In the genomic region with DNA sequence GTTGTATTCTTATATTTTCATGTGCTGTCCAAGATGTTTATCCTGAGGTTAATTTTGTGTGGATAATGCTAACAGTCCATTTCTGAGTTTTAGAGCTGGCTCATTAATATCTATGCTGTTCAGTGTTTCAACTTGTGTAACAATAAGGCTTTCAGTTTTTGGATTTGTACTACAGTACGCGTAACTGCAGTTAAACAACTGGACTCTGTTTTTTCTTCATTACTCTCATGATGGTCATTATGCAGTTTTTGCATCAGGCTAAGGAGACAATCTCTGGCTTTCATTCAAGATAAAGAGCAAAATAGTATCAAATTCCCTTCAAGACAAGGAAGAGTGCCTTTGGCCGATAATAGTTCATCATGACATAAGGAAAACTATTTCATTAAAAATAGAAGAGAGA, we compare ENCODE assay signal across 16 cellular contexts.
DNase-seq lines count a peak whose midpoint lies in the region; ATAC-seq and TF ChIP-seq lines count a peak whose summit lies in the region.
"Had no signal": no experiment of that assay in that cellular context is flagged by ENCODE, and none has a peak within 500 bp of the region (broad histone marks: within the 10 kb centered on the region; RNA-seq: fewer than 3 reads in every experiment).

No MANE protein-coding gene starts in this region.

- no peak overlapping the region for H3K27ac ChIP-seq in osteoblast (ENCODE audit: low read depth, low read length)
- H3K27ac ChIP-seq: GM23248 had no signal

- H3K79me2 ChIP-seq in osteoblast (ENCODE audit: insufficient read depth, low read length), result no peaks in the 10 kb centered on the region

- H3K9me3 Mint-ChIP-seq in natural killer cell, result peaks cover 16 to 23% of the 10 kb centered on the region in 2 donors

- ATAC-seq in HG03196 (IDR thresholded peaks at IDR 0.05; ENCODE audit: unreplicated experiment) (no peak), natural killer cell (no peak)
- ATAC-seq: GM12878 had no signal

- H3K4me3 Mint-ChIP-seq in natural killer cell, result no peak overlapping the region
- H3K4me3 Mint-ChIP-seq: CD4-positive, alpha-beta memory T cell had no signal

- no peaks in the 10 kb centered on the region for H3K4me1 Mint-ChIP-seq in natural killer cell
- H3K4me1 Mint-ChIP-seq: CD4-positive, alpha-beta memory T cell had no signal

- peaks cover 9% of the 10 kb centered on the region for H3K36me3 Mint-ChIP-seq in natural killer cell

- no peak overlapping the region for H3K4me3 ChIP-seq in osteoblast (ENCODE audit: insufficient read depth, low read length)
- H3K4me3 ChIP-seq: GM12878, GM23248 had no signal

- no peak overlapping the region for H2AFZ ChIP-seq in osteoblast (ENCODE audit: low read length)
- H2AFZ ChIP-seq: GM23248 had no signal

- no peaks in the 10 kb centered on the region for H3K36me3 ChIP-seq in osteoblast (ENCODE audit: insufficient read depth, low read length)

- no peaks in the 10 kb centered on the region for H4K20me1 ChIP-seq in osteoblast (ENCODE audit: insufficient read depth, low read length)

- H3K4me2 ChIP-seq in osteoblast (ENCODE audit: insufficient read depth, low read length), result no peak overlapping the region

- TF ChIP-seq CTCF in osteoblast (IDR thresholded peaks at IDR 0.05; ENCODE audit: extremely low read depth, low read depth, low read length) (no peak), natural killer cell (IDR thresholded peaks at IDR 0.05) (no peak)

- H3K9me3 ChIP-seq in osteoblast (ENCODE audit: low read depth, low read length), result no peaks in the 10 kb centered on the region
- H3K9me3 ChIP-seq: Caco-2 had no signal

- no peaks in the 10 kb centered on the region for H3K27me3 ChIP-seq in osteoblast (ENCODE audit: insufficient read depth, low read length)

- H3K27ac Mint-ChIP-seq in natural killer cell, result no peak overlapping the region
- H3K27ac Mint-ChIP-seq: CD4-positive, alpha-beta memory T cell had no signal

- intact Hi-C loops in natural killer cell (cut with micrococcal nuclease), result no loop called here

- in situ Hi-C loops in SK-MEL-5 (cut with HindIII; ENCODE audit: low pct_unique_long_range_greater_than_20kb, low sequenced_read_pairs), result no loop called here

- no peaks in the 10 kb centered on the region for H3K27me3 Mint-ChIP-seq in natural killer cell (ENCODE audit: low read depth in 2 of 2)
- H3K27me3 Mint-ChIP-seq: CD4-positive, alpha-beta memory T cell had no signal

- DNase-seq in SK-MEL-5 (ENCODE audit: low read depth, low spot score) (peak; percentile 70), epidermal melanocyte (ENCODE audit: insufficient read length, low spot score) (peak; percentile 17), osteoblast (ENCODE audit: insufficient read length, low spot score, missing footprints) (peak; percentile 8), NCI-H1048 (lab: John Stamatoyannopoulos, UW) (no peak), natural killer cell (no peak)
- DNase-seq: C1 segment of cervical spinal cord; Caco-2; CD4-positive, alpha-beta memory T cell; DMS153; EL; GDM1; GM23248; H7; HCEC 1CT had no signal

- H3K4me1 ChIP-seq in osteoblast (ENCODE audit: insufficient read depth, low read length), result no peaks in the 10 kb centered on the region
- H3K4me1 ChIP-seq: Caco-2 had no signal

Comparison
In these comparisons a context has a peak if more than half of its experiments do, and no peak if none do; other contexts are left out.
1. DNase-seq: peak in SK-MEL-5 (single experiment), epidermal melanocyte (single experiment) and osteoblast (single experiment); none in NCI-H1048 (single experiment) and natural killer cell (single experiment).